Comparison of ENCODE assay signal across 9 cellular contexts in genomic region chr1:7784492-7785071, GRCh38. TPM values are rescaled to one million over a fixed set of nuclear protein-coding genes. Genes with fewer than 3 reads are reported as not detected.
DNase-seq lines count a peak whose midpoint lies in the region; ATAC-seq, FAIRE-seq and TF ChIP-seq lines count a peak whose summit lies in the region.
"Had no signal": no experiment of that assay in that cellular context is flagged by ENCODE, and none has a peak within 500 bp of the region (broad histone marks: within the 10 kb centered on the region; RNA-seq: fewer than 3 reads in every experiment).

No MANE protein-coding gene starts in this region.

- no peaks in the 10 kb centered on the region for H3K79me2 ChIP-seq in PC-3 (ENCODE audit: low read length)

- DNase-seq in CD4-positive, alpha-beta T cell: peak in 2 of 10 experiments; percentile 5 to 14
- DNase-seq in PC-3 (no peak), fibroblast of mammary gland (ENCODE audit: low read depth) (no peak), ovary (peak in 3 of 5 donors; percentile 44 to 66 (median 65)), SIG-M5 (lab: John Stamatoyannopoulos, UW) (no peak), GM12892 (ENCODE audit: insufficient read length) (no peak), NCI-H1436 treated with DMSO at 0.1 percent for 48 hours (lab: John Stamatoyannopoulos, UW) (no peak)

- H3K4me3 ChIP-seq in PC-3 (ENCODE audit: low read length) (peak overlapping the region; percentile 54), fibroblast of mammary gland (ENCODE audit: control insufficient read depth, low read depth, low read length) (peak overlapping the region; percentile 21), ovary (peak overlapping the region; percentile 62)

- H3K36me3 Mint-ChIP-seq in CD4-positive, alpha-beta T cell (ENCODE audit: low read depth): peaks cover 47% of the 10 kb centered on the region

- H3K27me3 Mint-ChIP-seq in CD4-positive, alpha-beta T cell: no peaks in the 10 kb centered on the region

- POLR2A ChIA-PET in CD4-positive, alpha-beta T cell (lab: Charles Lee): interaction anchor here (1.1 kb wide), 1 partner anchor 14 kb away, joined by 3 read pairs; the partner anchor contains the start of gene VAMP3
- POLR2A ChIA-PET in PC-3 (lab: Charles Lee; ENCODE audit: unreplicated experiment): no interaction called here

- no TSS peak for BruUV-seq in PC-3 (replicated peaks; lab: Mats Ljungman, UMichigan)

- FAIRE-seq in GM12892 (lab: Jason Lieb, UNC): no peak
- FAIRE-seq: endometrium had no signal

- CTCF ChIA-PET in CD4-positive, alpha-beta T cell (lab: Charles Lee): no interaction called here
- CTCF ChIA-PET in PC-3 (lab: Charles Lee): no interaction called here

- WGBS in ovary, 3 donors: 27 to 44% (median 42%) methylated on average over 35 to 52 of the region's 52 CpGs

- H3K9me3 ChIP-seq in CD4-positive, alpha-beta T cell (ENCODE audit: control insufficient read depth, low read length): no peaks in the 10 kb centered on the region
- H3K9me3 ChIP-seq in PC-3 (ENCODE audit: low read length): 0 out of 2 replicates have a peak, but pooled peaks cover under 1% of the 10 kb centered on the region
- no peaks in the 10 kb centered on the region for H3K9me3 ChIP-seq in ovary

- no peak for TF ChIP-seq CTCF in CD4-positive, alpha-beta T cell (IDR thresholded peaks at IDR 0.05)
- TF ChIP-seq CTCF in PC-3 (conservative IDR thresholded peaks at IDR 0.05; ENCODE audit: low read depth, low read length): no peak
- TF ChIP-seq CTCF in fibroblast of mammary gland (conservative IDR thresholded peaks at IDR 0.05; ENCODE audit: control insufficient read depth, insufficient read depth, low read depth, low read length): no peak
- TF ChIP-seq CTCF in ovary (IDR thresholded peaks at IDR 0.05): no peak

- peak overlapping the region; percentile 36; the same call in 1 of the 2 replicates for H3K9ac ChIP-seq in PC-3 (ENCODE audit: low read length)

- peak overlapping the region; percentile 77 for H2AFZ ChIP-seq in PC-3 (ENCODE audit: low read length)

- ATAC-seq in CD4-positive, alpha-beta T cell (ENCODE audit: poor library complexity): no peak
- ATAC-seq in PC-3: no peak
- no peak for ATAC-seq in HG03139 (IDR thresholded peaks at IDR 0.05; ENCODE audit: unreplicated experiment)

- no peaks in the 10 kb centered on the region for H3K27me3 ChIP-seq in CD4-positive, alpha-beta T cell (ENCODE audit: control insufficient read depth, insufficient read depth, low read length)
- no peaks in the 10 kb centered on the region for H3K27me3 ChIP-seq in PC-3 (ENCODE audit: low read length)
- H3K27me3 ChIP-seq in ovary: no peaks in the 10 kb centered on the region

- peak overlapping the region; percentile 78 for H3K4me2 ChIP-seq in PC-3 (ENCODE audit: low read length)

- H3K27ac Mint-ChIP-seq in CD4-positive, alpha-beta T cell: peak overlapping the region; percentile 78

- no peaks in the 10 kb centered on the region for H3K9me2 ChIP-seq in PC-3 (replicated peaks; ENCODE audit: low read length)

- no peak for TF ChIP-seq POLR2A in ovary (IDR thresholded peaks at IDR 0.05)
- TF ChIP-seq POLR2A in GM12892 (IDR thresholded peaks at IDR 0.05; ENCODE audit: low read depth, low read length): no peak

- peaks cover 9% of the 10 kb centered on the region for H3K36me3 ChIP-seq in PC-3 (ENCODE audit: low read depth, low read length)
- no peaks in the 10 kb centered on the region for H3K36me3 ChIP-seq in ovary

- no peak overlapping the region for H3K27ac ChIP-seq in CD4-positive, alpha-beta T cell (ENCODE audit: low read depth, low read length)
- H3K27ac ChIP-seq in PC-3 (ENCODE audit: low read length): no peak overlapping the region
- peak overlapping the region; percentile 98 to 99 for H3K27ac ChIP-seq in ovary

- peaks cover 7% of the 10 kb centered on the region; the same call in 1 of the 2 replicates for H3K4me1 ChIP-seq in PC-3 (ENCODE audit: insufficient read depth, low read length)
- peaks cover 7% of the 10 kb centered on the region for H3K4me1 ChIP-seq in ovary (ENCODE audit: insufficient read depth)

- no peaks in the 10 kb centered on the region for H4K20me1 ChIP-seq in PC-3 (ENCODE audit: low read length)

- no peaks in the 10 kb centered on the region for H3F3A ChIP-seq in PC-3 (ENCODE audit: low read length, unreplicated experiment)

- intact Hi-C loops in CD4-positive, alpha-beta T cell (cut with DNase I, micrococcal nuclease): loop anchor here in 1 of 2 experiments (10.0 kb wide), 3 partner anchors 170 to 1090 kb away; partner anchors contain the start of genes ENO1 and RERE
- intact Hi-C loops in PC-3 (cut with micrococcal nuclease) (no loop called here), ovary (cut with DNase I) (no loop called here)

- peaks cover 37% of the 10 kb centered on the region for H3K4me1 Mint-ChIP-seq in CD4-positive, alpha-beta T cell (ENCODE audit: low read depth)

- H3K9me3 Mint-ChIP-seq in CD4-positive, alpha-beta T cell: no peaks in the 10 kb centered on the region

- no peak for TF ChIP-seq EP300 in ovary (IDR thresholded peaks at IDR 0.05)

- peak overlapping the region; percentile 78 for H3K4me3 Mint-ChIP-seq in CD4-positive, alpha-beta T cell

RNA-seq across cellular contexts. Expression of gene PER3, which starts 0.5 kb away (rescaled TPM):
- total RNA-seq in CD4-positive, alpha-beta T cell: 10 to 100 TPM; 10.1 to 11.4 TPM
- total RNA-seq in PC-3 (2014; rRNA removed) (4.3 and 5.4 TPM in 2 replicates), ovary (10 to 100 TPM; 11.9 to 49.8 (median 32.6) TPM)
- 10 to 100 TPM; 17.7 to 18.1 TPM for polyA plus RNA-seq in ovary
- 0.93 TPM for polyA plus RNA-seq in GM12892 (2012; ENCODE audit: missing spikeins)

RNA-seq across cellular contexts. Expression of gene VAMP3, which starts 13.5 kb away (rescaled TPM):
- total RNA-seq in CD4-positive, alpha-beta T cell: 10 to 100 TPM; 76.9 to 87.7 TPM
- total RNA-seq in PC-3 (2014; rRNA removed): 64.2 and 67.2 TPM in 2 replicates
- total RNA-seq in ovary: 100 to 1,000 TPM in 1 of 7 donors, 10 to 100 TPM in 6; 50.4 to 104 (median 93.5) TPM
- 100 to 1,000 TPM in 1 of 2 donors, 10 to 100 TPM in 1; 60.5 to 220 TPM for polyA plus RNA-seq in ovary
- polyA plus RNA-seq in GM12892 (2012; ENCODE audit: missing spikeins): 8.5 TPM

Comparison
In these comparisons a context has a peak if more than half of its experiments do, and no peak if none do; other contexts are left out.
1. DNase-seq: peak in ovary (3 of 5); none in PC-3 (single experiment), fibroblast of mammary gland (single experiment), SIG-M5 (single experiment), GM12892 (single experiment) and NCI-H1436 treated with DMSO at 0.1 percent for 48 hours (single experiment).
2. H3K27ac ChIP-seq: peak in ovary (2 of 2); none in CD4-positive, alpha-beta T cell (single experiment) and PC-3 (single experiment).
3. Peak in every context shown above with its lines, with median percentiles within 50 percentile points of each other: H3K4me3 ChIP-seq.